Comparison of ENCODE assay signal across 36 cellular contexts in genomic region chr20:49034070-49034732, GRCh38.
"Had no signal": no experiment of that assay in that cellular context is flagged by ENCODE, and none has a peak within 500 bp of the region (broad histone marks: within the 10 kb centered on the region; RNA-seq: fewer than 3 reads in every experiment).

No MANE protein-coding gene starts in this region.

- ATAC-seq: activated CD8-positive, alpha-beta T cell treated with anti-CD3 and anti-CD28 coated beads for 36 hours; activated T-cell treated with anti-CD3 and anti-CD28 coated beads, Interleukin-2, amount 50 U/mL, for 72 hours; activated T-helper 17 cell treated with anti-CD3 and anti-CD28 coated beads, Interleukin-2, amount 50 U/mL, for 72 hours had no signal

- H3K4me2 ChIP-seq: PC-9 had no signal

- H3K27me3 ChIP-seq: ascending aorta, cardiac muscle cell, MG63, SJCRH30 had no signal

- H3K9me3 ChIP-seq: ascending aorta, MG63, SJCRH30 had no signal

- H3K9me3 Mint-ChIP-seq: activated CD8-positive, alpha-beta T cell treated with anti-CD3 and anti-CD28 coated beads for 36 hours; activated naive CD4-positive, alpha-beta T cell treated with anti-CD3 and anti-CD28 coated beads, Interleukin-2, amount 50 U/mL, for 24 hours; activated naive CD8-positive, alpha-beta T cell treated with anti-CD3 and anti-CD28 coated beads, Interleukin-2, amount 10 ng/mL, durations not matched to agents 7 days and 5 days; activated T-cell treated with anti-CD3 and anti-CD28 coated beads, Interleukin-2, amount 50 U/mL, for 72 hours; activated T-helper 17 cell treated with anti-CD3 and anti-CD28 coated beads, Interleukin-2, amount 50 U/mL, for 72 hours; central memory CD8-positive, alpha-beta T cell had no signal

- H3K4me1 ChIP-seq: ascending aorta, SJCRH30 had no signal

- H3K27ac Mint-ChIP-seq: activated CD8-positive, alpha-beta T cell treated with anti-CD3 and anti-CD28 coated beads for 36 hours; activated naive CD4-positive, alpha-beta T cell treated with anti-CD3 and anti-CD28 coated beads, Interleukin-2, amount 50 U/mL, for 24 hours; activated naive CD8-positive, alpha-beta T cell treated with anti-CD3 and anti-CD28 coated beads, Interleukin-2, amount 10 ng/mL, durations not matched to agents 7 days and 5 days; activated T-cell treated with anti-CD3 and anti-CD28 coated beads, Interleukin-2, amount 50 U/mL, for 72 hours; activated T-helper 17 cell treated with anti-CD3 and anti-CD28 coated beads, Interleukin-2, amount 50 U/mL, for 72 hours had no signal

- H3K4me3 ChIP-seq: ascending aorta, cardiac muscle cell, MG63, PC-9, SJCRH30, SK-N-MC had no signal

- H2AFZ ChIP-seq: PC-9 had no signal

- H3K4me3 Mint-ChIP-seq: activated CD8-positive, alpha-beta T cell treated with anti-CD3 and anti-CD28 coated beads for 36 hours; activated naive CD4-positive, alpha-beta T cell treated with anti-CD3 and anti-CD28 coated beads, Interleukin-2, amount 50 U/mL, for 24 hours; activated naive CD8-positive, alpha-beta T cell treated with anti-CD3 and anti-CD28 coated beads, Interleukin-2, amount 10 ng/mL, durations not matched to agents 7 days and 5 days; activated T-cell treated with anti-CD3 and anti-CD28 coated beads, Interleukin-2, amount 50 U/mL, for 72 hours; activated T-helper 17 cell treated with anti-CD3 and anti-CD28 coated beads, Interleukin-2, amount 50 U/mL, for 72 hours; central memory CD8-positive, alpha-beta T cell had no signal

- DNase-seq: activated CD4-positive, alpha-beta T cell treated with anti-CD3 and anti-CD28 coated beads for 1 hour; activated CD4-positive, alpha-beta T cell treated with anti-CD3 and anti-CD28 coated beads for 48 hours; activated CD4-positive, CD25-positive, alpha-beta regulatory T cell; activated CD8-positive, alpha-beta T cell treated with anti-CD3 and anti-CD28 coated beads for 36 hours; activated effector memory CD4-positive, alpha-beta T cell treated with anti-CD3 and anti-CD28 coated beads, Interleukin-2, amount 50 U/mL, for 16 hours; activated naive CD4-positive, alpha-beta T cell treated with Interleukin-2 at 50 U/mL for 16 hours; activated naive CD8-positive, alpha-beta T cell treated with anti-CD3 and anti-CD28 coated beads, Interleukin-2, amount 10 ng/mL, durations not matched to agents 7 days and 5 days; activated T-cell treated with anti-CD3 and anti-CD28 coated beads, Interleukin-2, amount 50 U/mL, for 1 hour; activated T-cell treated with anti-CD3 and anti-CD28 coated beads, Interleukin-2, amount 50 U/mL, for 72 hours; Kasumi-1; KG1; MG63; NCI-H1048; NCI-H1417; NCI-H146; NCI-H187; NCI-H2029 treated with DMSO at 0.1 percent for 48 hours; NCI-H2107; NCI-H2171; NCI-H2227 treated with DMSO at 0.1 percent for 48 hours; NCI-H446; NCI-H510A treated with DMSO at 0.1 percent for 48 hours; NCI-H526 treated with DMSO at 0.1 percent for 48 hours; NCI-H774; PC-9; SHP77; SJCRH30; T1000; WERI-Rb-1 had no signal

- H3K27me3 Mint-ChIP-seq: activated CD8-positive, alpha-beta T cell treated with anti-CD3 and anti-CD28 coated beads for 36 hours; activated naive CD4-positive, alpha-beta T cell treated with anti-CD3 and anti-CD28 coated beads, Interleukin-2, amount 50 U/mL, for 24 hours; activated naive CD8-positive, alpha-beta T cell treated with anti-CD3 and anti-CD28 coated beads, Interleukin-2, amount 10 ng/mL, durations not matched to agents 7 days and 5 days; activated T-helper 17 cell treated with anti-CD3 and anti-CD28 coated beads, Interleukin-2, amount 50 U/mL, for 72 hours; central memory CD8-positive, alpha-beta T cell had no signal

- H3K27ac ChIP-seq: ascending aorta, cardiac muscle cell, PC-9, RWPE1, SJCRH30, WERI-Rb-1 had no signal
